8 cellular contexts compared by ENCODE assay signal in genomic region chr19:11510444-11510843, GRCh38. TPM values are rescaled to one million over a fixed set of nuclear protein-coding genes. Genes with fewer than 3 reads are reported as not detected.
"Had no signal": no experiment of that assay in that cellular context is flagged by ENCODE, and none has a peak within 500 bp of the region (broad histone marks: within the 10 kb centered on the region; RNA-seq: fewer than 3 reads in every experiment).

No MANE protein-coding gene starts in this region.

- H3K4me3 ChIP-seq: GM23338 had no signal

- H3K9me3 Mint-ChIP-seq: GM23338, H9, IgD-negative memory B cell had no signal

- H3K27me3 Mint-ChIP-seq: IgD-negative memory B cell had no signal

- FAIRE-seq: H1, HepG2 had no signal

- H3K27ac Mint-ChIP-seq: GM23338 had no signal

- H3K4me1 Mint-ChIP-seq: GM23338 had no signal

- DNase-seq: H9, HCEC 1CT, KBM-7 had no signal

- H3K4me3 Mint-ChIP-seq: GM23338, IgD-negative memory B cell had no signal

RNA-seq across cellular contexts. Expression of gene ELAVL3, which starts 29.6 kb away (rescaled TPM):
- total RNA-seq: HepG2, HT1080 had no signal
